ENCODE assay signal across 19 cellular contexts in genomic region chr17:37726248-37726647, GRCh38. TPM values are rescaled to one million over a fixed set of nuclear protein-coding genes. Genes with fewer than 3 reads are reported as not detected.
DNase-seq lines count a peak whose midpoint lies in the region; ATAC-seq and TF ChIP-seq lines count a peak whose summit lies in the region.
"Had no signal": no experiment of that assay in that cellular context is flagged by ENCODE, and none has a peak within 500 bp of the region (broad histone marks: within the 10 kb centered on the region; RNA-seq: fewer than 3 reads in every experiment).

No MANE protein-coding gene starts in this region.

- ATAC-seq in SK-N-SH treated with all-trans-retinoic acid at 6 μM for 48 hours (no peak), GM19035 (IDR thresholded peaks at IDR 0.05; ENCODE audit: unreplicated experiment) (no peak)
- ATAC-seq in activated T-cell treated with anti-CD3 and anti-CD28 coated beads, Interleukin-2, amount 50 U/mL, for 4 hours: no peak

- no peak overlapping the region for H3K4me3 Mint-ChIP-seq in Caco-2 (ENCODE audit: unreplicated experiment)
- no peak overlapping the region for H3K4me3 Mint-ChIP-seq in activated T-cell treated with anti-CD3 and anti-CD28 coated beads, Interleukin-2, amount 50 U/mL, for 4 hours
- H3K4me3 Mint-ChIP-seq in nephron progenitor cell: no peak overlapping the region

- TF ChIP-seq POLR2A in Peyer's patch (IDR thresholded peaks at IDR 0.05): no peak

- H3K27ac ChIP-seq in Peyer's patch: peak overlapping the region in 3 of 4 donors; percentile 53 to 81 (median 56)
- H3K27ac ChIP-seq: SK-N-MC had no signal

- CTCF ChIA-PET in Caco-2 (lab: Charles Lee): interaction anchor here (1.0 to 1.3 kb wide), 3 partner anchors 45 to 117 kb away, joined by 3 to 4 read pairs (median 3); partner anchors contain the start of gene SYNRG

- H3K4me1 Mint-ChIP-seq in Caco-2 (ENCODE audit: low read depth, unreplicated experiment): peaks cover 16% of the 10 kb centered on the region
- H3K4me1 Mint-ChIP-seq in activated T-cell treated with anti-CD3 and anti-CD28 coated beads, Interleukin-2, amount 50 U/mL, for 4 hours (ENCODE audit: low read depth): no peaks in the 10 kb centered on the region
- peaks cover 69% of the 10 kb centered on the region for H3K4me1 Mint-ChIP-seq in nephron progenitor cell

- BruUV-seq in Caco-2 (replicated peaks; lab: Mats Ljungman, UMichigan): no TSS peak

- H3K4me1 ChIP-seq in Caco-2 (peaks cover 13% of the 10 kb centered on the region; the same call in 1 of the 2 replicates), Peyer's patch (peaks cover 0 to 40% (median 5%) of the 10 kb centered on the region in 4 donors)

- H3K4me3 ChIP-seq in Caco-2 (ENCODE audit: low read depth, low read length) (no peak overlapping the region), Peyer's patch (no peak overlapping the region)
- H3K4me3 ChIP-seq: SK-N-MC had no signal

- POLR2A ChIA-PET in Caco-2 (lab: Charles Lee): no interaction called here

- DNase-seq in Caco-2 (no peak), Peyer's patch (no peak), kidney tubule cell (ENCODE audit: low spot score) (peak; percentile 71), renal cortical epithelial cell (ENCODE audit: low read depth) (peak; percentile 53), nephron progenitor cell (no peak)
- DNase-seq in activated T-cell treated with anti-CD3 and anti-CD28 coated beads, Interleukin-2, amount 50 U/mL, for 4 hours: no peak
- DNase-seq: C1 segment of cervical spinal cord, GDM1, NCI-H1417 treated with DMSO at 0.1 percent for 48 hours, NCI-H187 treated with DMSO at 0.1 percent for 48 hours, NCI-H2227 treated with DMSO at 0.1 percent for 48 hours, NCI-H510A treated with DMSO at 0.1 percent for 48 hours, OCI-M1, SHP77 had no signal

- H3K27me3 Mint-ChIP-seq in Caco-2 (ENCODE audit: insufficient read depth, unreplicated experiment): no peaks in the 10 kb centered on the region
- H3K27me3 Mint-ChIP-seq in activated T-cell treated with anti-CD3 and anti-CD28 coated beads, Interleukin-2, amount 50 U/mL, for 4 hours (ENCODE audit: low read depth): peaks cover 5% of the 10 kb centered on the region
- H3K27me3 Mint-ChIP-seq in nephron progenitor cell (ENCODE audit: low read depth, poor library complexity): peaks cover 17% of the 10 kb centered on the region

- H3K9me3 Mint-ChIP-seq in Caco-2 (ENCODE audit: unreplicated experiment) (no peaks in the 10 kb centered on the region), nephron progenitor cell (no peaks in the 10 kb centered on the region)
- H3K9me3 Mint-ChIP-seq in activated T-cell treated with anti-CD3 and anti-CD28 coated beads, Interleukin-2, amount 50 U/mL, for 4 hours: no peaks in the 10 kb centered on the region

- H3K9me3 ChIP-seq in Caco-2 (no peaks in the 10 kb centered on the region), Peyer's patch (no peaks in the 10 kb centered on the region)

- H3K36me3 Mint-ChIP-seq in Caco-2 (ENCODE audit: insufficient read depth, unreplicated experiment) (peaks cover 60% of the 10 kb centered on the region), nephron progenitor cell (ENCODE audit: low read depth) (no peaks in the 10 kb centered on the region)
- no peaks in the 10 kb centered on the region for H3K36me3 Mint-ChIP-seq in activated T-cell treated with anti-CD3 and anti-CD28 coated beads, Interleukin-2, amount 50 U/mL, for 4 hours (ENCODE audit: insufficient read depth)

- H3K36me3 ChIP-seq in Caco-2 (ENCODE audit: control insufficient read depth, insufficient read depth, low read length) (peaks cover 10% of the 10 kb centered on the region), Peyer's patch (no peaks in the 10 kb centered on the region)

- intact Hi-C loops in Caco-2 (cut with micrococcal nuclease; ENCODE audit: unreplicated experiment): no loop called here

- TF ChIP-seq CTCF in Caco-2 (IDR thresholded peaks at IDR 0.05; ENCODE audit: insufficient read depth in 1 of 2, low read depth in 1 of 2, low read length in 1 of 2, severe bottlenecking in 1 of 2, unreplicated experiment in 1 of 2) (no peak), Peyer's patch (IDR thresholded peaks at IDR 0.05) (no peak), nephron progenitor cell (IDR thresholded peaks at IDR 0.05) (no peak)

- H3K27ac Mint-ChIP-seq in Caco-2 (ENCODE audit: unreplicated experiment) (peak overlapping the region; percentile 50), nephron progenitor cell (no peak overlapping the region)

- H3K27me3 ChIP-seq in Caco-2 (replicated peaks; ENCODE audit: control insufficient read depth, insufficient read depth, low read length) (no peaks in the 10 kb centered on the region), Peyer's patch (no peaks in the 10 kb centered on the region)

TF ChIP-seq in SK-N-SH treated with all-trans-retinoic acid at 6 μM for 48 hours, 23 proteins besides CTCF, POLR2A, EP300 and RAD21:
- TF ChIP-seq CREB5 (CRISPR knock-in tag; IDR thresholded peaks at IDR 0.05; ENCODE audit: low read depth): no peak
- TF ChIP-seq ESRRG (CRISPR knock-in tag; IDR thresholded peaks at IDR 0.05): no peak
- no peak for TF ChIP-seq ZNF565 (CRISPR knock-in tag; conservative IDR thresholded peaks at IDR 0.05; ENCODE audit: low read depth)
- TF ChIP-seq ZNF70 (CRISPR knock-in tag; IDR thresholded peaks at IDR 0.05): no peak
- TF ChIP-seq TSHZ2 (CRISPR knock-in tag; IDR thresholded peaks at IDR 0.05): no peak
- TF ChIP-seq, protein P1, sequence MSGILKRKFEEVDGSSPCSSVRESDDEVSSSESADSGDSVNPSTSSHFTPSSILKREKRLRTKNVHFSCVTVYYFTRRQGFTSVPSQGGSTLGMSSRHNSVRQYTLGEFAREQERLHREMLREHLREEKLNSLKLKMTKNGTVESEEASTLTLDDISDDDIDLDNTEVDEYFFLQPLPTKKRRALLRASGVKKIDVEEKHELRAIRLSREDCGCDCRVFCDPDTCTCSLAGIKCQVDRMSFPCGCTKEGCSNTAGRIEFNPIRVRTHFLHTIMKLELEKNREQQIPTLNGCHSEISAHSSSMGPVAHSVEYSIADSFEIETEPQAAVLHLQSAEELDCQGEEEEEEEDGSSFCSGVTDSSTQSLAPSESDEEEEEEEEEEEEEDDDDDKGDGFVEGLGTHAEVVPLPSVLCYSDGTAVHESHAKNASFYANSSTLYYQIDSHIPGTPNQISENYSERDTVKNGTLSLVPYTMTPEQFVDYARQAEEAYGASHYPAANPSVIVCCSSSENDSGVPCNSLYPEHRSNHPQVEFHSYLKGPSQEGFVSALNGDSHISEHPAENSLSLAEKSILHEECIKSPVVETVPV (CRISPR knock-in tag; IDR thresholded peaks at IDR 0.05): no peak
- TF ChIP-seq OSR1 (CRISPR knock-in tag; IDR thresholded peaks at IDR 0.05): no peak
- TF ChIP-seq ZFP3 (CRISPR knock-in tag; IDR thresholded peaks at IDR 0.05): no peak
- no peak for TF ChIP-seq ISL1 (CRISPR knock-in tag; IDR thresholded peaks at IDR 0.05)
- TF ChIP-seq BACH2 (CRISPR knock-in tag; IDR thresholded peaks at IDR 0.05; ENCODE audit: borderline replicate concordance): no peak
- TF ChIP-seq GLIS3 (CRISPR knock-in tag; IDR thresholded peaks at IDR 0.05): no peak
- no peak for TF ChIP-seq SNAI2 (CRISPR knock-in tag; IDR thresholded peaks at IDR 0.05)
- TF ChIP-seq ARNTL (CRISPR knock-in tag; IDR thresholded peaks at IDR 0.05; ENCODE audit: borderline replicate concordance, low read depth): no peak
- no peak for TF ChIP-seq ZFP30 (CRISPR knock-in tag; IDR thresholded peaks at IDR 0.05)
- no peak for TF ChIP-seq PPARA (CRISPR knock-in tag; IDR thresholded peaks at IDR 0.05; ENCODE audit: borderline replicate concordance)
TF ChIP-seq in SK-N-SH treated with all-trans-retinoic acid at 6 μM for 48 hours: peak in this region for 0.

RNA-seq across cellular contexts. Expression of gene HNF1B, which starts 18.6 kb away (rescaled TPM):
- 36.9 TPM in 2 replicates for total RNA-seq in Caco-2 (2022)
- total RNA-seq in Peyer's patch: 10 to 100 TPM; 16.5 to 39.9 (median 32.2) TPM
- 16.8 and 87.9 TPM in 2 replicates for total RNA-seq in renal cortical epithelial cell
- under 1 TPM in 1 of 3 donors, not detected in 2; 0.16 TPM for total RNA-seq in activated T-cell treated with anti-CD3 and anti-CD28 coated beads, Interleukin-2, amount 50 U/mL, for 4 hours
- total RNA-seq: A673, M059J had no signal

Comparison
In these comparisons a context has a peak if more than half of its experiments do, and no peak if none do; other contexts are left out.
1. DNase-seq: peak in kidney tubule cell (single experiment) and renal cortical epithelial cell (single experiment); none in Caco-2 (0 of 2), Peyer's patch (0 of 3), activated T-cell treated with anti-CD3 and anti-CD28 coated beads, Interleukin-2, amount 50 U/mL, for 4 hours (single experiment) and nephron progenitor cell (single experiment).
2. RNA of gene HNF1B, which starts 18.6 kb away (total RNA-seq): 16.8 to 87.9 TPM in renal cortical epithelial cell, 36.9 TPM in Caco-2 and 16.5 to 39.9 TPM in Peyer's patch; 0.16 TPM in activated T-cell treated with anti-CD3 and anti-CD28 coated beads, Interleukin-2, amount 50 U/mL, for 4 hours; every median in the first group is over 10 times any median in the second.